In genomic region chr17:50198026-50198669, GRCh38 we compare ENCODE assay signal across 8 cellular contexts. TPM values are rescaled to one million over a fixed set of nuclear protein-coding genes. Genes with fewer than 3 reads are reported as not detected.
DNase-seq lines count a peak whose midpoint lies in the region; ATAC-seq and TF ChIP-seq lines count a peak whose summit lies in the region.

No MANE protein-coding gene starts in this region.

- no peaks in the 10 kb centered on the region for H3K9me2 ChIP-seq in PC-3 (replicated peaks; ENCODE audit: low read length)

- H3K4me2 ChIP-seq in PC-3 (ENCODE audit: low read length): peak overlapping the region; percentile 85

- peak overlapping the region; percentile 84 for H3K9ac ChIP-seq in PC-3 (ENCODE audit: low read length)

- H3K79me2 ChIP-seq in PC-3 (ENCODE audit: low read length): no peaks in the 10 kb centered on the region

- no peaks in the 10 kb centered on the region for H4K20me1 ChIP-seq in PC-3 (ENCODE audit: low read length)

- TF ChIP-seq CTCF in AG09319 (IDR thresholded peaks at IDR 0.05; ENCODE audit: low read depth, low read length): peak; percentile 65
- peak; percentile 95 for TF ChIP-seq CTCF in PC-3 (conservative IDR thresholded peaks at IDR 0.05; ENCODE audit: low read depth, low read length)
- peak; percentile 42 for TF ChIP-seq CTCF in psoas muscle (IDR thresholded peaks at IDR 0.05)

- H3K27ac ChIP-seq in PC-3 (ENCODE audit: low read length): peak overlapping the region; percentile 92
- H3K27ac ChIP-seq in psoas muscle: no peak overlapping the region

- BruUV-seq in PC-3 (replicated peaks; lab: Mats Ljungman, UMichigan): no TSS peak

- peak overlapping the region; percentile 69; the same call in 1 of the 2 replicates for H3K4me3 ChIP-seq in PC-3 (ENCODE audit: low read length)
- H3K4me3 ChIP-seq in psoas muscle: no peak overlapping the region

- 27 to 35% (median 30%) methylated on average over 7 of the region's 7 CpGs for WGBS in psoas muscle, 3 donors

- H3K4me1 ChIP-seq in PC-3 (ENCODE audit: insufficient read depth, low read length): peaks cover 18% of the 10 kb centered on the region
- peaks cover 7% of the 10 kb centered on the region for H3K4me1 ChIP-seq in psoas muscle

- no peaks in the 10 kb centered on the region for H3K36me3 ChIP-seq in PC-3 (ENCODE audit: low read depth, low read length)
- H3K36me3 ChIP-seq in psoas muscle (ENCODE audit: insufficient read depth in 1 of 2, low read depth in 1 of 2): peaks cover 0 to 6% of the 10 kb centered on the region in 2 donors

- no peaks in the 10 kb centered on the region for H3F3A ChIP-seq in PC-3 (ENCODE audit: low read length, unreplicated experiment)

- intact Hi-C loops in PC-3 (cut with micrococcal nuclease): loop anchor here (1.0 kb wide), 2 partner anchors 29 to 104 kb away; no protein-coding TSS in a partner anchor
- intact Hi-C loops in psoas muscle (cut with DNase I): no loop called here

- POLR2A ChIA-PET in PC-3 (lab: Charles Lee; ENCODE audit: unreplicated experiment): interaction anchor here (0.6 kb wide), 1 partner anchor 46 kb away, joined by 4 read pairs; no protein-coding TSS in a partner anchor

- no peak overlapping the region for H2AFZ ChIP-seq in PC-3 (ENCODE audit: low read length)

- no peaks in the 10 kb centered on the region for H3K9me3 ChIP-seq in PC-3 (ENCODE audit: low read length)
- no peaks in the 10 kb centered on the region for H3K9me3 ChIP-seq in psoas muscle

- CTCF ChIA-PET in PC-3 (lab: Charles Lee): interaction anchor here (0.6 to 1.1 kb wide), 6 partner anchors 10 to 1150 kb away, joined by 3 to 19 read pairs (median 4); no protein-coding TSS in a partner anchor

- H3K27me3 ChIP-seq in PC-3 (ENCODE audit: low read length) (0 out of 2 replicates have a peak, but pooled peaks cover 6% of the 10 kb centered on the region), psoas muscle (ENCODE audit: insufficient read depth in 3 of 3, low read length in 2 of 3) (peaks cover 0 to 25% (median 0%) of the 10 kb centered on the region in 3 donors)

- DNase-seq in AG09319 (ENCODE audit: extremely low read depth, low read depth) (no peak), H4 (ENCODE audit: low spot score) (peak; percentile 65), PC-3 (peak; percentile 91), activated T-helper 1 cell treated with Interleukin-2 at 50 U/mL for 16 hours (ENCODE audit: low read depth) (peak; percentile 20), germinal center (ENCODE audit: low spot score) (peak; percentile 52), psoas muscle (peak; percentile 58 to 64), NCI-H226 (no peak)

- peak; percentile 5; the same call in 1 of the 2 replicates for ATAC-seq in PC-3
- no peak for ATAC-seq in psoas muscle
- ATAC-seq in HG03108 (IDR thresholded peaks at IDR 0.05; ENCODE audit: unreplicated experiment): no peak

RNA-seq across cellular contexts. Expression of gene COL1A1, which starts 3.3 kb away (rescaled TPM):
- 11.1 and 25.7 TPM in 2 replicates for total RNA-seq in H4 (2014; rRNA removed; shearing (Covaris generic))
- total RNA-seq in PC-3 (2014; rRNA removed): 30.6 and 56.2 TPM in 2 replicates
- 10 to 100 TPM; 10.2 to 46.6 (median 18.7) TPM for total RNA-seq in psoas muscle
- polyA plus RNA-seq in psoas muscle: 1 to 10 TPM; 2.3 to 5.4 (median 3.3) TPM

RNA-seq across cellular contexts. Expression of gene SGCA, which starts 32.3 kb away (rescaled TPM):
- total RNA-seq in H4 (2014; rRNA removed; shearing (Covaris generic)): 0.45 TPM in 1 of 2 replicates, not detected in the other
- total RNA-seq in PC-3 (2014; rRNA removed) (not detected in 2 replicates), psoas muscle (100 to 1,000 TPM; 245 to 291 (median 266) TPM)
- 100 to 1,000 TPM; 120 to 254 (median 151) TPM for polyA plus RNA-seq in psoas muscle

RNA-seq across cellular contexts. Expression of gene PPP1R9B, which starts 47.7 kb away (rescaled TPM):
- total RNA-seq in H4 (2014; rRNA removed; shearing (Covaris generic)): 16.3 and 18.5 TPM in 2 replicates
- total RNA-seq in PC-3 (2014; rRNA removed): 67.7 and 95.0 TPM in 2 replicates
- 10 to 100 TPM; 15.1 to 26.5 (median 18.4) TPM for total RNA-seq in psoas muscle
- polyA plus RNA-seq in psoas muscle: 10 to 100 TPM in 2 of 3 donors, 1 to 10 TPM in 1; 7.0 to 11.3 (median 11.0) TPM

Comparison
In these comparisons a context has a peak if more than half of its experiments do, and no peak if none do; other contexts are left out.
1. DNase-seq: peak in H4 (single experiment), PC-3 (single experiment), activated T-helper 1 cell treated with Interleukin-2 at 50 U/mL for 16 hours (single experiment), germinal center (single experiment) and psoas muscle (2 of 2); none in AG09319 (single experiment) and NCI-H226 (single experiment).
2. CTCF ChIP-seq: peak in every context shown above with its lines; median percentile 95 in PC-3; 65 in AG09319; 42 in psoas muscle.
3. RNA of gene SGCA, which starts 32.3 kb away (total RNA-seq): 245 to 291 TPM in psoas muscle; 0.45 TPM in H4 and not detected in PC-3; every median in the first group is over 100 times any median in the second.